13 cellular contexts compared by ENCODE assay signal in the genomic region with DNA sequence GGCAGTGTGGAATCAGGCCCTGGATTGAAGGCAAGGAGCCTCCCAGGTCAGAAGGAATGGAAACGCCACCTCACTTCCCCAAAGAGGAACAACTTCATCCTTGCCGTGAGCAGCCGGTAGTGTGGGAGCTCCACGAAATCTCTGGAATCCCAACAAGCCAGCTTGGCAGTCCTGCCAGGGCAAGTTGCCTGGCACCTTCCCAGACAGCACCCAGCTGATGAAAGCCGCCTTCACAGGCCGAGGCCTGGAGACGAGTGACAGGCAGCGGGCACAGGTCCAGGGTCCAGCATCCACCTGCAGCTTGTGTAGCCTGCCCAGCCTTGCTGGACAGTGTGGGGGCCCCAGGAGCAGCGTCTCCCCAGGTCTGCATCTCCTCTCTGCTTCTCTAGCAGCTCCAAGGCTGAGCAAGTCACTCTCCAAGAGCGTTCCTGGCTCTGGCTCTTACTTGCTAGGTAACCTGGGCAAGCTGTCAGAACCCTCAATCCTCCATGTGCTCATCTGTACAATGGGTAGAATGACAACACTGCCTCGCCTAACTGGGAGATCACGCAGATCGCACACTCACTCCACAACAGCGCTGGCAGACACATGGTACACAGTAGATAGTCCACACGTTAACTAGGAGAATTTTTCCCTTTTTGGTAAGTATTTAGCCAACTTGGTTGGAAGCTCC. TPM values are rescaled to one million over a fixed set of nuclear protein-coding genes. Genes with fewer than 3 reads are reported as not detected.
DNase-seq lines count a peak whose midpoint lies in the region; ATAC-seq, FAIRE-seq and TF ChIP-seq lines count a peak whose summit lies in the region.
"Had no signal": no experiment of that assay in that cellular context is flagged by ENCODE, and none has a peak within 500 bp of the region (broad histone marks: within the 10 kb centered on the region; RNA-seq: fewer than 3 reads in every experiment).

No MANE protein-coding gene starts in this region.

- peaks cover 4% of the 10 kb centered on the region; the same call in 1 of the 2 replicates for H4K20me1 ChIP-seq in IMR-90 (ENCODE audit: insufficient read depth, low read length)

- in situ Hi-C loops in IMR-90 (cut with MboI; ENCODE audit: low sequenced_read_pairs) = no loop called here

- no peak overlapping the region for H3K4me3 ChIP-seq in IMR-90 (ENCODE audit: insufficient read depth, low read depth, low read length)
- H3K4me3 ChIP-seq in adipocyte (ENCODE audit: low read length) = no peak overlapping the region
- no peak overlapping the region for H3K4me3 ChIP-seq in pancreas
- H3K4me3 ChIP-seq in H7 (ENCODE audit: insufficient read depth, low read depth, low read length) = no peak overlapping the region

- H3K18ac ChIP-seq in IMR-90 (ENCODE audit: low read depth, low read length) = no peak overlapping the region

- intact Hi-C loops in IMR-90 (cut with micrococcal nuclease) (no loop called here), cardiac septum (cut with DNase I) (no loop called here), pancreas (cut with DNase I) (loop anchor here in 1 of 3 donors (10.0 kb wide), 1 partner anchor 54 kb away; no protein-coding TSS in a partner anchor)

- H2BK5ac ChIP-seq in IMR-90 (ENCODE audit: low read depth, low read length, poor library complexity, severe bottlenecking) = no peak overlapping the region

- H3K56ac ChIP-seq in IMR-90 (ENCODE audit: extremely low read depth, insufficient read depth, low read length) = no peak overlapping the region

- H3K9me3 ChIP-seq in IMR-90 (ENCODE audit: control insufficient read depth, insufficient read depth, low read length) (no peaks in the 10 kb centered on the region), adipocyte (ENCODE audit: control insufficient read depth, low read length) (no peaks in the 10 kb centered on the region), pancreas (no peaks in the 10 kb centered on the region)

- H3K36me3 ChIP-seq in IMR-90 (ENCODE audit: control insufficient read depth, insufficient read depth, low read length) = no peaks in the 10 kb centered on the region; the same call in 1 of the 2 replicates
- H3K36me3 ChIP-seq in adipocyte (ENCODE audit: control insufficient read depth, insufficient read depth, low read length, severe bottlenecking) = no peaks in the 10 kb centered on the region
- H3K36me3 ChIP-seq in pancreas = no peaks in the 10 kb centered on the region
- H3K36me3 ChIP-seq in H7 (replicated peaks; ENCODE audit: control insufficient read depth, insufficient read depth, low read length) = peaks cover 2% of the 10 kb centered on the region

- H3K27ac ChIP-seq in IMR-90 (ENCODE audit: insufficient read depth, low read length) (no peak overlapping the region), pancreas (peak overlapping the region in 2 of 4 donors; percentile 39 to 59)

- ATAC-seq in IMR-90 (ENCODE audit: low read depth) (no peak), pancreas (peak; percentile 59 to 75 (median 74)), HG03469 (IDR thresholded peaks at IDR 0.05; ENCODE audit: unreplicated experiment) (no peak), GM19023 (IDR thresholded peaks at IDR 0.05; ENCODE audit: unreplicated experiment) (no peak)

- CTCF ChIA-PET in IMR-90 (lab: Yijun Ruan, JAX) = interaction anchor here (0.8 kb wide), 1 partner anchor 54 kb away, joined by 3 read pairs; no protein-coding TSS in a partner anchor

- H3K14ac ChIP-seq in IMR-90 (replicated peaks; ENCODE audit: low read depth, low read length) = no peak overlapping the region

- H3K4ac ChIP-seq in IMR-90 (ENCODE audit: low read depth, low read length) = no peak overlapping the region

- no peak overlapping the region for H3K4me2 ChIP-seq in IMR-90 (ENCODE audit: low read depth, low read length)

- no peak overlapping the region for H2BK20ac ChIP-seq in IMR-90 (ENCODE audit: low read depth, low read length)

- TF ChIP-seq POLR2A in IMR-90 (IDR thresholded peaks at IDR 0.05; ENCODE audit: low read depth, low read length) = no peak

- FAIRE-seq in pancreas (lab: Jason Lieb, UNC) = no peak
- FAIRE-seq: astrocyte had no signal

- H2BK120ac ChIP-seq in IMR-90 (ENCODE audit: low read depth, low read length) = no peak overlapping the region

- no peak overlapping the region for H3K23ac ChIP-seq in IMR-90 (ENCODE audit: low read depth, low read length)

- no peak overlapping the region for H4K8ac ChIP-seq in IMR-90 (ENCODE audit: low read depth in 2 of 2, low read length in 2 of 2)

- peaks cover 4% of the 10 kb centered on the region; the same call in 1 of the 2 replicates for H3K9me1 ChIP-seq in IMR-90 (ENCODE audit: insufficient read depth, low read length)

- TF ChIP-seq RAD21 in IMR-90 (IDR thresholded peaks at IDR 0.05; ENCODE audit: low read length) = no peak

- H3K27me3 ChIP-seq in IMR-90 (ENCODE audit: control insufficient read depth, insufficient read depth, low read length) (no peaks in the 10 kb centered on the region), adipocyte (replicated peaks; ENCODE audit: control insufficient read depth, insufficient read depth, low read length) (no peaks in the 10 kb centered on the region), pancreas (no peaks in the 10 kb centered on the region), H7 (ENCODE audit: control insufficient read depth, insufficient read depth, low read length) (no peaks in the 10 kb centered on the region)

- 71% methylated on average over 9 of the region's 15 CpGs; no CpG with 5 or more reads in 1 of the 2 experiments for whole genome bisulfite sequencing in IMR-90 (ENCODE audit: extremely low coverage in 2 of 2, insufficient read length in 1 of 2), 2 experiments
- WGBS in pancreas, 2 donors = 40 to 41% methylated on average over 15 of the region's 15 CpGs

- no peak overlapping the region for H4K5ac ChIP-seq in IMR-90 (ENCODE audit: low read depth, low read length)

- H3K9ac ChIP-seq in IMR-90 (ENCODE audit: low read depth, low read length) (no peak overlapping the region), adipocyte (ENCODE audit: low read length) (no peak overlapping the region)

- no peak overlapping the region for H2AK5ac ChIP-seq in IMR-90 (ENCODE audit: low read depth, low read length)

- peaks cover 8 to 36% of the 10 kb centered on the region in 2 experiments for H3K79me1 ChIP-seq in IMR-90 (ENCODE audit: low read depth in 1 of 2, low read length in 2 of 2)

- no peak overlapping the region for H2AFZ ChIP-seq in IMR-90 (replicated peaks; ENCODE audit: low read length, poor library complexity)

- peaks cover 6% of the 10 kb centered on the region for H3K4me1 ChIP-seq in IMR-90 (ENCODE audit: control insufficient read depth, insufficient read depth, low read length)
- peaks cover 8% of the 10 kb centered on the region for H3K4me1 ChIP-seq in adipocyte (ENCODE audit: control insufficient read depth, insufficient read depth, low read length)
- H3K4me1 ChIP-seq in pancreas = peaks cover 12 to 24% (median 24%) of the 10 kb centered on the region in 3 donors

- H2BK15ac ChIP-seq in IMR-90 (ENCODE audit: low read depth, low read length) = no peak overlapping the region

- POLR2A ChIA-PET in IMR-90 (lab: Charles Lee; ENCODE audit: unreplicated experiment) = no interaction called here

- no TSS peak for BruUV-seq in IMR-90 (replicated peaks; lab: Mats Ljungman, UMichigan)

- DNase-seq in IMR-90 (no peak), adipocyte (ENCODE audit: low read depth) (peak; percentile 28), cardiac septum (ENCODE audit: low spot score) (peak; percentile 91), pancreas (peak; percentile 86 to 96 (median 91)), H7 (no peak), GM10266 (ENCODE audit: extremely low spot score) (no peak)
- DNase-seq: DMS153, mesendoderm, NCI-H526, T-helper 1 cell had no signal

- TF ChIP-seq CTCF in IMR-90 (conservative IDR thresholded peaks at IDR 0.05; ENCODE audit: low read depth, low read length) (no peak), pancreas (IDR thresholded peaks at IDR 0.05) (no peak), GM10266 (IDR thresholded peaks at IDR 0.05; ENCODE audit: control insufficient read depth, insufficient read depth, low read depth, missing control alignments) (no peak)

- no peak overlapping the region for H4K91ac ChIP-seq in IMR-90 (ENCODE audit: insufficient read depth, low read depth, low read length)

- peak overlapping the region; percentile 79 for H2AK9ac ChIP-seq in IMR-90 (replicated peaks; ENCODE audit: low read depth, low read length, poor library complexity)

- dilution Hi-C loops in IMR-90 (cut with HindIII; ENCODE audit: low sequenced_read_pairs, unreplicated experiment) = no loop called here

TF ChIP-seq in IMR-90, 13 proteins besides CTCF, POLR2A, EP300 and RAD21 (continues in another document):
- no peak for TF ChIP-seq USF2 (IDR thresholded peaks at IDR 0.05; ENCODE audit: low read depth, low read length)
- TF ChIP-seq FOS (IDR thresholded peaks at IDR 0.05; ENCODE audit: low read depth, low read length) = no peak
- TF ChIP-seq CEBPB (IDR thresholded peaks at IDR 0.05; ENCODE audit: low read depth, low read length) = no peak
- TF ChIP-seq, protein P1, sequence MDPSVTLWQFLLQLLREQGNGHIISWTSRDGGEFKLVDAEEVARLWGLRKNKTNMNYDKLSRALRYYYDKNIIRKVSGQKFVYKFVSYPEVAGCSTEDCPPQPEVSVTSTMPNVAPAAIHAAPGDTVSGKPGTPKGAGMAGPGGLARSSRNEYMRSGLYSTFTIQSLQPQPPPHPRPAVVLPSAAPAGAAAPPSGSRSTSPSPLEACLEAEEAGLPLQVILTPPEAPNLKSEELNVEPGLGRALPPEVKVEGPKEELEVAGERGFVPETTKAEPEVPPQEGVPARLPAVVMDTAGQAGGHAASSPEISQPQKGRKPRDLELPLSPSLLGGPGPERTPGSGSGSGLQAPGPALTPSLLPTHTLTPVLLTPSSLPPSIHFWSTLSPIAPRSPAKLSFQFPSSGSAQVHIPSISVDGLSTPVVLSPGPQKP (IDR thresholded peaks at IDR 0.05; ENCODE audit: borderline replicate concordance, low read depth, low read length) = no peak
- no peak for TF ChIP-seq NFE2L2 (IDR thresholded peaks at IDR 0.05; ENCODE audit: low read depth, low read length)
- no peak for TF ChIP-seq MAZ (IDR thresholded peaks at IDR 0.05; ENCODE audit: borderline replicate concordance, low read depth, low read length)
- TF ChIP-seq MXI1 (IDR thresholded peaks at IDR 0.05; ENCODE audit: borderline replicate concordance, low read depth, low read length) = no peak

RNA-seq across cellular contexts. Expression of gene ACOT7, which starts 43.0 kb away (rescaled TPM):
- total RNA-seq in IMR-90 (2012; rRNA removed) (48.9 and 51.6 TPM in 2 replicates), cardiac septum (13.8 TPM), pancreas (1 to 10 TPM; 3.1 to 7.6 (median 5.2) TPM)
- polyA plus RNA-seq in IMR-90 (2012; rRNA removed) (242 and 271 TPM in 2 replicates), pancreas (1 to 10 TPM; 3.8 to 7.0 TPM)
- polyA plus RNA-seq in IMR-90 (2012; cell fraction: cytosol; rRNA removed) = 291 and 311 TPM in 2 replicates
- 66.2 and 158 TPM in 2 replicates for polyA plus RNA-seq in IMR-90 (2012; cell fraction: nucleus; rRNA removed; ENCODE audit: low replicate concordance)
- 68.9 and 76.3 TPM in 2 replicates for total RNA-seq in H7 (2014; rRNA removed; shearing (Covaris generic))

Comparison
In these comparisons a context has a peak if more than half of its experiments do, and no peak if none do; other contexts are left out.
1. ATAC-seq: peak in pancreas (4 of 4); none in IMR-90 (single experiment), HG03469 (single experiment) and GM19023 (single experiment).
2. DNase-seq: peak in adipocyte (single experiment), cardiac septum (single experiment) and pancreas (6 of 6); none in IMR-90 (single experiment), H7 (single experiment) and GM10266 (single experiment).